8 cellular contexts compared by ENCODE assay signal in genomic region chr11:102914238-102915043, GRCh38. TPM values are rescaled to one million over a fixed set of nuclear protein-coding genes. Genes with fewer than 3 reads are reported as not detected.
DNase-seq lines count a peak whose midpoint lies in the region; ATAC-seq, FAIRE-seq and TF ChIP-seq lines count a peak whose summit lies in the region.

No MANE protein-coding gene starts in this region.

- H3K27me3 ChIP-seq in Panc1 (ENCODE audit: control insufficient read depth, insufficient read depth, low read length) (no peaks in the 10 kb centered on the region), foreskin keratinocyte (no peaks in the 10 kb centered on the region), smooth muscle cell (ENCODE audit: low read depth) (no peaks in the 10 kb centered on the region), thyroid gland (no peaks in the 10 kb centered on the region)

- POLR2A ChIA-PET in Panc1 (lab: Charles Lee) = interaction anchor here (0.6 kb wide), 1 partner anchor 40 kb away, joined by 8 read pairs; no protein-coding TSS in a partner anchor

- no peak overlapping the region for H3K4me2 ChIP-seq in smooth muscle cell

- 32% methylated on average over 3 of the region's 3 CpGs for WGBS in smooth muscle cell (ENCODE audit: low lambda C conversion rate)
- WGBS in thyroid gland, 2 donors = 33 to 41% methylated on average over 3 of the region's 3 CpGs

- ATAC-seq in GM21367 (IDR thresholded peaks at IDR 0.05; ENCODE audit: unreplicated experiment) = peak; percentile 64
- ATAC-seq in Panc1 = peak; percentile 89
- peak; percentile 54 for ATAC-seq in foreskin keratinocyte
- ATAC-seq in HG02981 (IDR thresholded peaks at IDR 0.05; ENCODE audit: unreplicated experiment) = no peak

- H3K4me3 ChIP-seq in Panc1 (ENCODE audit: low read depth in 2 of 2, low read length in 2 of 2) = no peak overlapping the region
- H3K4me3 ChIP-seq in smooth muscle cell = no peak overlapping the region
- H3K4me3 ChIP-seq in thyroid gland (replicated peaks in 1 of 3) = no peak overlapping the region

- TF ChIP-seq CTCF in Panc1 (IDR thresholded peaks at IDR 0.05) (peak; percentile 81), foreskin keratinocyte (conservative IDR thresholded peaks at IDR 0.05) (peak; percentile 77), smooth muscle cell (IDR thresholded peaks at IDR 0.05; ENCODE audit: borderline replicate concordance, insufficient read depth, poor library complexity, severe bottlenecking) (peak; percentile 60), thyroid gland (IDR thresholded peaks at IDR 0.05) (peak in 2 of 6 experiments; percentile 33 to 36)

- DNase-seq in CD1c-positive myeloid dendritic cell (ENCODE audit: extremely low spot score) (peak; percentile 67), Panc1 (ENCODE audit: low read depth, low spot score) (peak; percentile 24), foreskin keratinocyte (no peak), smooth muscle cell (lab: John Stamatoyannopoulos, UW; ENCODE audit: unreplicated experiment) (no peak), thyroid gland (no peak), GM12891 (ENCODE audit: insufficient read length, low spot score) (no peak)

- H3K79me2 ChIP-seq in smooth muscle cell (ENCODE audit: low read depth) = no peaks in the 10 kb centered on the region

- no peak overlapping the region for H3K9ac ChIP-seq in smooth muscle cell (ENCODE audit: low read depth)

- no peak overlapping the region for H2AFZ ChIP-seq in smooth muscle cell (ENCODE audit: low read depth)

- no peaks in the 10 kb centered on the region for H3F3A ChIP-seq in smooth muscle cell (ENCODE audit: low read depth)

- no peaks in the 10 kb centered on the region for H4K20me1 ChIP-seq in smooth muscle cell (ENCODE audit: low read depth)

- no TSS peak for BruUV-seq in Panc1 (replicated peaks; lab: Mats Ljungman, UMichigan)

- TF ChIP-seq POLR2A in thyroid gland (IDR thresholded peaks at IDR 0.05) (no peak), GM12891 (IDR thresholded peaks at IDR 0.05; ENCODE audit: low read depth, low read length) (no peak)

- intact Hi-C loops in Panc1 (cut with micrococcal nuclease; ENCODE audit: unreplicated experiment) = no loop called here
- intact Hi-C loops in thyroid gland (cut with DNase I) = no loop called here

- H3K27ac ChIP-seq in Panc1 (ENCODE audit: low read length) (no peak overlapping the region), foreskin keratinocyte (no peak overlapping the region), smooth muscle cell (ENCODE audit: low read depth) (no peak overlapping the region), thyroid gland (no peak overlapping the region)

- CTCF ChIA-PET in Panc1 (lab: Charles Lee) = interaction anchor here (0.8 to 1.7 kb wide), 5 partner anchors 17 to 190 kb away, joined by 3 to 7 read pairs (median 3); no protein-coding TSS in a partner anchor

- H3K9me3 ChIP-seq in Panc1 (ENCODE audit: control insufficient read depth, insufficient read depth, low read depth, low read length) (no peaks in the 10 kb centered on the region), smooth muscle cell (replicated peaks; ENCODE audit: low read depth) (no peaks in the 10 kb centered on the region), thyroid gland (no peaks in the 10 kb centered on the region)

- in situ Hi-C loops in Panc1 (cut with HindIII; ENCODE audit: low pct_unique_long_range_greater_than_20kb, low sequenced_read_pairs) = no loop called here

- H3K4me1 ChIP-seq in Panc1 (ENCODE audit: control insufficient read depth, insufficient read depth, low read length) (no peaks in the 10 kb centered on the region), foreskin keratinocyte (peaks cover 20% of the 10 kb centered on the region), smooth muscle cell (ENCODE audit: low read depth) (peaks cover 11% of the 10 kb centered on the region), thyroid gland (no peaks in the 10 kb centered on the region)

- no peak for FAIRE-seq in GM12891 (lab: Jason Lieb, UNC)

- H3K36me3 ChIP-seq in Panc1 (ENCODE audit: control insufficient read depth, insufficient read depth, low read length) (no peaks in the 10 kb centered on the region), smooth muscle cell (ENCODE audit: low read depth) (no peaks in the 10 kb centered on the region), thyroid gland (no peaks in the 10 kb centered on the region)

TF ChIP-seq in GM12891, 5 proteins besides CTCF, POLR2A, EP300 and RAD21:
- TF ChIP-seq TAF1 (IDR thresholded peaks at IDR 0.05; ENCODE audit: low read depth, low read length) (no peak), POU2F2 (IDR thresholded peaks at IDR 0.05; ENCODE audit: low read depth, low read length) (no peak), PAX5 (IDR thresholded peaks at IDR 0.05; ENCODE audit: insufficient read depth, low read length, severe bottlenecking) (no peak), POLR2AphosphoS5 (IDR thresholded peaks at IDR 0.05; ENCODE audit: low read depth, low read length) (no peak), SPI1 (IDR thresholded peaks at IDR 0.05; ENCODE audit: low read depth, low read length) (no peak)

RNA-seq across cellular contexts. Expression of gene MMP12, which starts 39.7 kb away (rescaled TPM):
- total RNA-seq in Panc1 (2021; ENCODE audit: unreplicated experiment) (not detected), foreskin keratinocyte (not detected in 2 replicates), smooth muscle cell (7.7 and 10.7 TPM in 2 replicates), thyroid gland (not detected)
- not detected for polyA plus RNA-seq in Panc1 (2012; ENCODE audit: insufficient read length)
- polyA plus RNA-seq in foreskin keratinocyte (not detected in 2 replicates), smooth muscle cell (0.62 and 6.0 TPM in 2 replicates)
- not detected for polyA plus RNA-seq in GM12891 (2012; ENCODE audit: low read depth, missing spikeins)

RNA-seq across cellular contexts. Expression of gene MMP13, which starts 41.1 kb away (rescaled TPM):
- 0.15 TPM for total RNA-seq in Panc1 (2021; ENCODE audit: unreplicated experiment)
- not detected for polyA plus RNA-seq in Panc1 (2012; ENCODE audit: insufficient read length)
- total RNA-seq in foreskin keratinocyte = not detected in 2 replicates
- polyA plus RNA-seq in foreskin keratinocyte = not detected in 2 replicates
- 2.0 and 3.0 TPM in 2 replicates for total RNA-seq in smooth muscle cell
- polyA plus RNA-seq in smooth muscle cell = 0.72 and 1.1 TPM in 2 replicates
- total RNA-seq in thyroid gland = not detected
- not detected for polyA plus RNA-seq in GM12891 (2012; ENCODE audit: low read depth, missing spikeins)

Comparison
In these comparisons a context has a peak if more than half of its experiments do, and no peak if none do; other contexts are left out.
1. DNase-seq: peak in CD1c-positive myeloid dendritic cell (single experiment) and Panc1 (single experiment); none in foreskin keratinocyte (0 of 2), smooth muscle cell (single experiment), thyroid gland (0 of 2) and GM12891 (single experiment).